ENCODE assay signal across 12 cellular contexts in genomic region chr13:111031531-111031961, GRCh38.
DNase-seq lines count a peak whose midpoint lies in the region; ATAC-seq, FAIRE-seq and TF ChIP-seq lines count a peak whose summit lies in the region.
"Had no signal": no experiment of that assay in that cellular context is flagged by ENCODE, and none has a peak within 500 bp of the region (broad histone marks: within the 10 kb centered on the region; RNA-seq: fewer than 3 reads in every experiment).

No MANE protein-coding gene starts in this region.

- ATAC-seq in HG03175 (IDR thresholded peaks at IDR 0.05; ENCODE audit: unreplicated experiment) = no peak
- ATAC-seq: Panc1 had no signal

- H3K4me3 ChIP-seq in fibroblast of the aortic adventitia (ENCODE audit: low read depth, low read length) = no peak overlapping the region
- H3K4me3 ChIP-seq: smooth muscle cell, thoracic aorta had no signal

- FAIRE-seq in H54 (lab: Jason Lieb, UNC) = peak; percentile 100

- DNase-seq in AG08396 (ENCODE audit: low spot score) = peak; percentile 84
- peak; percentile 98 for DNase-seq in H54 (ENCODE audit: insufficient read length, low spot score)
- peak; percentile 86 for DNase-seq in T1000 (lab: John Stamatoyannopoulos, UW)
- DNase-seq in fibroblast of the aortic adventitia (ENCODE audit: low read depth) = peak; percentile 27
- DNase-seq in NCI-H748 (lab: John Stamatoyannopoulos, UW; ENCODE audit: unreplicated experiment) = no peak
- DNase-seq in effector CD4-positive, alpha-beta T cell = no peak
- DNase-seq in SK-N-DZ (ENCODE audit: low spot score) = no peak
- DNase-seq: MM.1S had no signal

- no peak for TF ChIP-seq POLR2A in H54 (IDR thresholded peaks at IDR 0.05; ENCODE audit: low read depth, low read length)

- no peak for TF ChIP-seq CTCF in fibroblast of the aortic adventitia (IDR thresholded peaks at IDR 0.05; ENCODE audit: insufficient read depth, low read length)

Comparison
In these comparisons a context has a peak if more than half of its experiments do, and no peak if none do; other contexts are left out.
1. DNase-seq: peak in AG08396 (single experiment), H54 (single experiment), T1000 (single experiment) and fibroblast of the aortic adventitia (single experiment); none in NCI-H748 (single experiment), effector CD4-positive, alpha-beta T cell (single experiment) and SK-N-DZ (single experiment).